ENCODE assay signal across 19 cellular contexts in the genomic region with DNA sequence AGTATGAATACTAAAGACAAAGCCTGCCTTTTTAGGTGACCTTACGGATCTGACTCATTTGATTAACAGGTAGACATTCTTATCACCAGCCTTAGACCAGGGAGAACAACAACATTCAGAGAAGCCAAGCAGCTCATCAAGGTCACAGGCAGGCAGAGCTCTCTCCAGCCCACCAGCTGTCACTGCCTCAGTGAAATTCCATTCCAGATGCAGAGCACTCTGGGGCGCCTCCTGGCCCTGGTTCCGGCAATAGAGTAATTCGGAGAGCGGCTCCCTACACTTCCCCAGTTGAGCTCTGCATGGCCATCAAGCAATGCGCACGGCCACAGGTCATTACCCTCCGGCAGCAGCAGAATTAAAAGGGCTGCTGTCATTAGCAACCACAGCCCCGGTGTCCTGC.
"Had no signal": no experiment of that assay in that cellular context is flagged by ENCODE, and none has a peak within 500 bp of the region (broad histone marks: within the 10 kb centered on the region; RNA-seq: fewer than 3 reads in every experiment).

No MANE protein-coding gene starts in this region.

- H3K9me3 ChIP-seq: colonic mucosa, psoas muscle had no signal

- H3K36me3 ChIP-seq: colonic mucosa, sigmoid colon had no signal

- H3K9ac ChIP-seq: parathyroid adenoma had no signal

- H3K4me3 ChIP-seq: colonic mucosa, mucosa of descending colon, psoas muscle, sigmoid colon, skin epidermis had no signal

- DNase-seq: colonic mucosa; dermis blood vessel endothelial cell; endodermal cell; erythroblast; foreskin keratinocyte; immature natural killer cell; mammary epithelial cell; mucosa of descending colon; nucleus accumbens; psoas muscle; sigmoid colon; stimulated activated CD4-positive, alpha-beta T cell treated with anti-CD3 and anti-CD28 coated beads, Interleukin-2, amount 100 ng/mL, for 48 hours; stimulated activated naive CD4-positive, alpha-beta T cell treated with Interleukin-2 at 50 U/mL for 16 hours; trophoblast cell had no signal

- H3K27me3 ChIP-seq: colonic mucosa, foreskin keratinocyte had no signal

- H3K4me1 ChIP-seq: colonic mucosa, foreskin keratinocyte, parathyroid adenoma, psoas muscle, sigmoid colon had no signal

- H3K27ac ChIP-seq: colonic mucosa, foreskin keratinocyte, parathyroid adenoma, psoas muscle, sigmoid colon, skin epidermis had no signal

- FAIRE-seq: endothelial cell of umbilical vein, keratinocyte, urothelium cell line had no signal
